ENCODE assay signal across 10 cellular contexts in the genomic region with DNA sequence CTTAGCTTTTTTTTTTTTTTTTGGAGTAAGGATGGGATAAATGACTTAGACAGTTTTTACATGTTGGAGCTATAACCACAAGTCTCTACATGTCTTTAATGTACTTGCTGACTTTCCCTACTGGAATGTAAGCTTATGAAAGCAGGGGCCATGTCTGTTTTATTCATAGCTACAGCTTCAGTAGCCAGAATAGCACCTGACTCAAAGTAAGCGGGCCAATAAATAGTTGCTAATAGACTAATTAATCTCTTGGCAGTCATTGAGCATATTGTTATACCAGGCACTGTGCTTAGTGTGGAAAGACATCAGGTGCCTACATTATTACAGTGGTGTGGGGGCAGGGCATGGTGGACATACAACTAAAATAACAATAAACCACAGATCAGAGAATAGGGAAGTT.
DNase-seq lines count a peak whose midpoint lies in the region; ATAC-seq and TF ChIP-seq lines count a peak whose summit lies in the region.
"Had no signal": no experiment of that assay in that cellular context is flagged by ENCODE, and none has a peak within 500 bp of the region (broad histone marks: within the 10 kb centered on the region; RNA-seq: fewer than 3 reads in every experiment).

No MANE protein-coding gene starts in this region.

- no peaks in the 10 kb centered on the region for H3K9me3 Mint-ChIP-seq in osteocyte (ENCODE audit: unreplicated experiment)
- H3K9me3 Mint-ChIP-seq in stimulated activated naive CD8-positive, alpha-beta T cell treated with anti-CD3 and anti-CD28 coated beads, Interleukin-15, amount 100 ng/mL, for 72 hours = peaks cover 2 to 4% of the 10 kb centered on the region in 2 donors

- H3K36me3 Mint-ChIP-seq in osteocyte (ENCODE audit: unreplicated experiment) = no peaks in the 10 kb centered on the region

- H3K4me1 Mint-ChIP-seq in osteocyte (ENCODE audit: unreplicated experiment) = peaks cover 44% of the 10 kb centered on the region
- peaks cover 24% of the 10 kb centered on the region for H3K4me1 Mint-ChIP-seq in stimulated activated naive CD8-positive, alpha-beta T cell treated with anti-CD3 and anti-CD28 coated beads, Interleukin-15, amount 100 ng/mL, for 72 hours

- H3K4me3 ChIP-seq in BLaER1 treated with 17β-estradiol and CSF1 and Interleukin-3, amounts not matched to agents 10 nM and 100 nM = no peak overlapping the region
- H3K4me3 ChIP-seq in adipocyte (ENCODE audit: low read length) (peak overlapping the region; percentile 16), fibroblast of villous mesenchyme (ENCODE audit: low read depth, low read length) (no peak overlapping the region), body of pancreas (no peak overlapping the region)

- no peak for TF ChIP-seq POLR2A in body of pancreas (IDR thresholded peaks at IDR 0.05)

- peak overlapping the region; percentile 93 for H3K27ac Mint-ChIP-seq in osteocyte (ENCODE audit: unreplicated experiment)
- H3K27ac Mint-ChIP-seq in stimulated activated naive CD8-positive, alpha-beta T cell treated with anti-CD3 and anti-CD28 coated beads, Interleukin-15, amount 100 ng/mL, for 72 hours = no peak overlapping the region

- no peak for ATAC-seq in body of pancreas
- ATAC-seq in stimulated activated naive CD8-positive, alpha-beta T cell treated with anti-CD3 and anti-CD28 coated beads, Interleukin-15, amount 100 ng/mL, for 72 hours = no peak

- peak overlapping the region in 5 of 11 experiments; percentile 55 to 84 (median 74); a peak in 9 of 22 replicates for H3K27ac ChIP-seq in BLaER1 treated with 17β-estradiol and CSF1 and Interleukin-3, amounts not matched to agents 10 nM and 100 nM
- H3K27ac ChIP-seq in body of pancreas = peak overlapping the region in 2 of 4 donors; percentile 33 to 63
- H3K27ac ChIP-seq: C4-2B had no signal

- peaks cover 0 to 4% (median 0%) of the 10 kb centered on the region in 11 experiments; a peak in 4 of 22 replicates for H3K36me3 ChIP-seq in BLaER1 treated with 17β-estradiol and CSF1 and Interleukin-3, amounts not matched to agents 10 nM and 100 nM
- H3K36me3 ChIP-seq in adipocyte (ENCODE audit: control insufficient read depth, insufficient read depth, low read length, severe bottlenecking) (no peaks in the 10 kb centered on the region), body of pancreas (replicated peaks in 1 of 2; ENCODE audit: insufficient read depth in 1 of 2, low read depth in 2 of 2) (no peaks in the 10 kb centered on the region)

- H3K9ac ChIP-seq in BLaER1 treated with 17β-estradiol and CSF1 and Interleukin-3, amounts not matched to agents 10 nM and 100 nM = peak overlapping the region in 1 of 11 experiments; percentile 71; a peak in 1 of 22 replicates
- peak overlapping the region; percentile 75 for H3K9ac ChIP-seq in adipocyte (ENCODE audit: low read length)

- H3K4me3 Mint-ChIP-seq in osteocyte (ENCODE audit: unreplicated experiment) = no peak overlapping the region
- H3K4me3 Mint-ChIP-seq in stimulated activated naive CD8-positive, alpha-beta T cell treated with anti-CD3 and anti-CD28 coated beads, Interleukin-15, amount 100 ng/mL, for 72 hours = peak overlapping the region in 1 of 2 donors; percentile 56

- DNase-seq in adipocyte (ENCODE audit: low read depth) (peak; percentile 69), fibroblast of villous mesenchyme (ENCODE audit: low read depth) (peak; percentile 89), osteocyte (ENCODE audit: extremely low spot score, unreplicated experiment) (no peak), body of pancreas (no peak), NCI-H526 (lab: John Stamatoyannopoulos, UW) (no peak)
- no peak for DNase-seq in stimulated activated CD4-positive, alpha-beta T cell treated with anti-CD3 and anti-CD28 coated beads, Interleukin-4, amount 100 ng/mL, for 24 hours
- DNase-seq in stimulated activated naive CD8-positive, alpha-beta T cell treated with anti-CD3 and anti-CD28 coated beads, Interleukin-15, amount 100 ng/mL, for 72 hours = no peak
- DNase-seq: NCI-H2081 had no signal

- no peak for TF ChIP-seq CTCF in fibroblast of villous mesenchyme (IDR thresholded peaks at IDR 0.05; ENCODE audit: insufficient read depth, low read depth, low read length)
- TF ChIP-seq CTCF in osteocyte (IDR thresholded peaks at IDR 0.05) = no peak
- TF ChIP-seq CTCF in body of pancreas (IDR thresholded peaks at IDR 0.05) = no peak

- no peaks in the 10 kb centered on the region for H4K20me1 ChIP-seq in BLaER1 treated with 17β-estradiol and CSF1 and Interleukin-3, amounts not matched to agents 10 nM and 100 nM

- peaks cover 8 to 42% (median 24%) of the 10 kb centered on the region in 10 experiments; a peak in 18 of 20 replicates for H3K4me1 ChIP-seq in BLaER1 treated with 17β-estradiol and CSF1 and Interleukin-3, amounts not matched to agents 10 nM and 100 nM
- H3K4me1 ChIP-seq in adipocyte (ENCODE audit: control insufficient read depth, insufficient read depth, low read length) (peaks cover 44% of the 10 kb centered on the region), body of pancreas (peaks cover 21% of the 10 kb centered on the region)

- peaks cover 0 to 9% (median 3%) of the 10 kb centered on the region in 11 experiments; a peak in 14 of 22 replicates for H3K9me3 ChIP-seq in BLaER1 treated with 17β-estradiol and CSF1 and Interleukin-3, amounts not matched to agents 10 nM and 100 nM (replicated peaks in 1 of 11)
- no peaks in the 10 kb centered on the region for H3K9me3 ChIP-seq in adipocyte (ENCODE audit: control insufficient read depth, low read length)
- no peaks in the 10 kb centered on the region for H3K9me3 ChIP-seq in body of pancreas

- H3K4me2 ChIP-seq in BLaER1 treated with 17β-estradiol and CSF1 and Interleukin-3, amounts not matched to agents 10 nM and 100 nM = peak overlapping the region in 7 of 11 experiments; percentile 35 to 78 (median 75); a peak in 12 of 22 replicates

- intact Hi-C loops in body of pancreas (cut with DNase I) = no loop called here

- H3K27me3 Mint-ChIP-seq in osteocyte (ENCODE audit: unreplicated experiment) = no peaks in the 10 kb centered on the region
- no peaks in the 10 kb centered on the region for H3K27me3 Mint-ChIP-seq in stimulated activated naive CD8-positive, alpha-beta T cell treated with anti-CD3 and anti-CD28 coated beads, Interleukin-15, amount 100 ng/mL, for 72 hours

- H3K27me3 ChIP-seq in BLaER1 treated with 17β-estradiol and CSF1 and Interleukin-3, amounts not matched to agents 10 nM and 100 nM = no peaks in the 10 kb centered on the region
- H3K27me3 ChIP-seq in adipocyte (replicated peaks; ENCODE audit: control insufficient read depth, insufficient read depth, low read length) (no peaks in the 10 kb centered on the region), body of pancreas (no peaks in the 10 kb centered on the region)

- 68 to 96% methylated on average over 1 of the region's 1 CpG for WGBS in body of pancreas, 2 donors

Comparison
In these comparisons a context has a peak if more than half of its experiments do, and no peak if none do; other contexts are left out.
1. DNase-seq: peak in adipocyte (single experiment) and fibroblast of villous mesenchyme (single experiment); none in osteocyte (single experiment), body of pancreas (0 of 4), NCI-H526 (0 of 2), stimulated activated CD4-positive, alpha-beta T cell treated with anti-CD3 and anti-CD28 coated beads, Interleukin-4, amount 100 ng/mL, for 24 hours (single experiment) and stimulated activated naive CD8-positive, alpha-beta T cell treated with anti-CD3 and anti-CD28 coated beads, Interleukin-15, amount 100 ng/mL, for 72 hours (0 of 2).